8 cellular contexts compared by ENCODE assay signal in the genomic region with DNA sequence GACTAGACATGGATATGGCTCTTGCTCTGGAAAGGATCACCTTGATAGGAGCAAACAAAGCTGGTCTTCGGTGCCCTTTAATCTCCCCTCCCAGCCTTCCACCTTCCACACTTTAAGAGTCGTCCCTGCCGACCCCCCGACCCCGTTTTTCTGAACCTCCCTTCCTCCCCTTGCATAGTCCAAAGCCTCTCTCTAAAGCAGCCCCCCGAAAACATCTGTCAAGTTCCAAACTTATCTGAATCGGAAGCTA. TPM values are rescaled to one million over a fixed set of nuclear protein-coding genes. Genes with fewer than 3 reads are reported as not detected.
A peak's percentile ranks its signal among the peaks of the same experiment; 100 is the strongest.
DNase-seq lines count a peak whose midpoint lies in the region; ATAC-seq and TF ChIP-seq lines count a peak whose summit lies in the region.

No MANE protein-coding gene starts in this region.

- DNase-seq in AG09309 (ENCODE audit: low read depth), result no peak
- peak in 1 of 61 donors; percentile 54 for DNase-seq in caudate nucleus (lab: John Stamatoyannopoulos, UW)
- no peak for DNase-seq in NCI-H1105 (lab: John Stamatoyannopoulos, UW)
- no peak for DNase-seq in SW 1271 (lab: John Stamatoyannopoulos, UW)
- no peak for DNase-seq in central memory CD4-positive, alpha-beta T cell
- DNase-seq in RPMI8226, result no peak

- no peaks in the 10 kb centered on the region for H3K9me3 ChIP-seq in mononuclear cell (ENCODE audit: low read depth, low read length)

- peak overlapping the region; percentile 68 for H3K27ac ChIP-seq in caudate nucleus (ENCODE audit: low read depth, low read length)

- peak overlapping the region; percentile 99 for H3K4me3 ChIP-seq in AG09309 (ENCODE audit: control insufficient read depth, low read depth, low read length)
- peak overlapping the region; percentile 90 for H3K4me3 ChIP-seq in mononuclear cell (ENCODE audit: low read length)

- H3K4me1 ChIP-seq in mononuclear cell (ENCODE audit: insufficient read depth, low read length), result peaks cover 21% of the 10 kb centered on the region

- no peak for TF ChIP-seq CTCF in AG09309 (IDR thresholded peaks at IDR 0.05; ENCODE audit: control insufficient read depth, insufficient read depth, low read depth, low read length, missing control alignments)

- no peaks in the 10 kb centered on the region for H3K27me3 ChIP-seq in mononuclear cell (ENCODE audit: insufficient read depth, low read length)

- ATAC-seq in HG03457 (IDR thresholded peaks at IDR 0.05; ENCODE audit: unreplicated experiment), result peak; percentile 11

RNA-seq across cellular contexts. Expression of a gene that starts 0.4 kb away (rescaled TPM):
- 53.0 TPM for total RNA-seq in mononuclear cell

RNA-seq across cellular contexts. Expression of a gene that starts 28.6 kb away (rescaled TPM):
- total RNA-seq in mononuclear cell, result 0.10 TPM
